In the genomic region with DNA sequence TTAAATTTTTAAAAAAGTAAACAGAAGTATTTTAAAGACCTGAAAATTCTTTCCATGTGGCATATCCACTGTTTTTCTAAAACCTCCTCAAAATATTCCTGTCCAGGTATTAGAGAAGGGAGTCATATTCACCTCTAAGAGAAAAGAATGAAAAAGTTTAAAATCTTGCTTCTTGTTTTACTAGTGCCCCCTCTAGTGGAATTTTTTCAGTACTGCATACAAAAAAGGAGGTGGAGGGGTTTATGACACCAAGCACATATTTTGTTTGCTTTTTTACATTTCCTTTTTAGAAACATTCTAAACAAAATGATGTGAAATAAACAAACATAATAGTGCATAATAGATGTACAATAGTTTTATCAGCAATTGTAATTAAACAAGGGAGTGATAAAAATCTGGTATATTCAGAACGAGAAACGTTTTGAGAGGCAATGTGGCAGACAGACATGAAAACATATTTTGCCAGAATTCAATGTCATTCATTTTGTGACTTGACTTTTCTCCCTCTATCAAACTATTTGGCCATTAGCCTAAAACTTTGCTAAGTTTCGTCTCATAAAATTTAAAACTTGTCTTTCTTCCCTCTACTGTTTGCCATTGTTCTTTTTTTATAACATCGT, we compare ENCODE assay signal across 8 cellular contexts.
DNase-seq lines count a peak whose midpoint lies in the region; ATAC-seq and TF ChIP-seq lines count a peak whose summit lies in the region.

No MANE protein-coding gene starts in this region.

- no peak overlapping the region for H3K27ac ChIP-seq in CD8-positive, alpha-beta memory T cell (ENCODE audit: low read depth, low read length)
- H3K27ac ChIP-seq in substantia nigra (ENCODE audit: low read depth, low read length, poor library complexity, severe bottlenecking), result no peak overlapping the region

- in situ Hi-C loops in GM13976 (cut with MboI; ENCODE audit: low sequenced_read_pairs, unreplicated experiment), result no loop called here

- no peak overlapping the region for H3K27ac Mint-ChIP-seq in naive B cell
- no peak overlapping the region for H3K27ac Mint-ChIP-seq in CD8-positive, alpha-beta memory T cell

- ATAC-seq in naive B cell (ENCODE audit: low read depth in 2 of 2) (no peak), GM19324 (IDR thresholded peaks at IDR 0.05; ENCODE audit: low FRiP score, unreplicated experiment) (no peak)

- no peaks in the 10 kb centered on the region for H3K4me1 ChIP-seq in CD8-positive, alpha-beta memory T cell (ENCODE audit: insufficient read depth, low read length)

- H3K4me1 Mint-ChIP-seq in naive B cell, result no peaks in the 10 kb centered on the region
- no peaks in the 10 kb centered on the region for H3K4me1 Mint-ChIP-seq in CD8-positive, alpha-beta memory T cell

- CTCF ChIA-PET in CD8-positive, alpha-beta memory T cell (lab: Charles Lee), result no interaction called here

- no peaks in the 10 kb centered on the region for H3K36me3 Mint-ChIP-seq in naive B cell
- no peaks in the 10 kb centered on the region for H3K36me3 Mint-ChIP-seq in CD8-positive, alpha-beta memory T cell

- no peaks in the 10 kb centered on the region for H3K27me3 ChIP-seq in CD8-positive, alpha-beta memory T cell (ENCODE audit: insufficient read depth, low read length, poor library complexity, severe bottlenecking)

- H3K4me3 Mint-ChIP-seq in naive B cell, result no peak overlapping the region
- no peak overlapping the region for H3K4me3 Mint-ChIP-seq in CD8-positive, alpha-beta memory T cell

- DNase-seq in AG09319 (ENCODE audit: extremely low read depth, low read depth) (no peak), GM13976 (ENCODE audit: low spot score) (peak; percentile 7), NCI-H510A (lab: John Stamatoyannopoulos, UW) (peak; percentile 2), cerebellar cortex (ENCODE audit: low spot score) (peak; percentile 40), naive B cell (peak; percentile 2), substantia nigra (lab: John Stamatoyannopoulos, UW) (no peak)
- DNase-seq in CD8-positive, alpha-beta memory T cell, result no peak

- H3K9me3 ChIP-seq in CD8-positive, alpha-beta memory T cell (ENCODE audit: low read length), result no peaks in the 10 kb centered on the region

- peaks cover 0 to 5% (median 0%) of the 10 kb centered on the region in 3 donors for H3K27me3 Mint-ChIP-seq in naive B cell
- H3K27me3 Mint-ChIP-seq in CD8-positive, alpha-beta memory T cell, result no peaks in the 10 kb centered on the region

- no peak overlapping the region for H3K4me3 ChIP-seq in CD8-positive, alpha-beta memory T cell (ENCODE audit: low read length)

- TF ChIP-seq CTCF in AG09319 (IDR thresholded peaks at IDR 0.05; ENCODE audit: low read depth, low read length), result peak; percentile 65
- TF ChIP-seq CTCF in GM13976 (IDR thresholded peaks at IDR 0.05; ENCODE audit: borderline replicate concordance, control extremely low read depth, extremely low read depth, insufficient read depth, missing control alignments), result peak; percentile 12

- POLR2A ChIA-PET in CD8-positive, alpha-beta memory T cell (lab: Charles Lee), result no interaction called here

- no peaks in the 10 kb centered on the region for H3K36me3 ChIP-seq in CD8-positive, alpha-beta memory T cell (ENCODE audit: insufficient read depth, low read length)

- no peaks in the 10 kb centered on the region for H3K9me3 Mint-ChIP-seq in naive B cell
- peaks cover 0 to 5% (median 0%) of the 10 kb centered on the region in 5 donors for H3K9me3 Mint-ChIP-seq in CD8-positive, alpha-beta memory T cell

Comparison
In these comparisons a context has a peak if more than half of its experiments do, and no peak if none do; other contexts are left out.
1. DNase-seq: peak in GM13976 (single experiment), NCI-H510A (single experiment), cerebellar cortex (single experiment) and naive B cell (single experiment); none in AG09319 (single experiment), CD8-positive, alpha-beta memory T cell (0 of 5) and substantia nigra (0 of 49).